In the genomic region with DNA sequence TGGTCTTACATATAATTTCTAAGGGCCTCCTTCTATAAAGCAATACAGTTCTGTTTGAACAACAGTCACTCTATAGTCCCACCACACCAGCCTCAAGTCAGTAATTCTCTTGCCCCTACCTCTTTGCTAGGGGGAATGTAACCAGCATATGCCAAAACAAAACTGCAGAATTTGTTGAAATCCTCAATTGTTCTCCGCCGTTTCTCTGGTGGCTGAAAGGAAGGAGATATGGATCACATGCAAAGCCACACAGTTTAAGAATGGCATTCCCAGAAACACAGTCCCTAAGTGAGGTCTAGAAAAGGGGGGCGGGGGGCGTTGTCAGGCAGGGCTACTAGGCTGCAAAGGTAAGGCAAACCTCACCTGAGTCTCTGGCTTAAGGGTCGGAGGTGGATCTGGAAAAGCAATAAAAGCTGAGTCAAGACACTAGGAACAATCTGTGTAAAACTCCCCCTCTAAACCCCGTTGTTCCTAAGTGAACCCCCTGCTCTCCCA, we compare ENCODE assay signal across 8 cellular contexts. TPM values are rescaled to one million over a fixed set of nuclear protein-coding genes. Genes with fewer than 3 reads are reported as not detected.
DNase-seq lines count a peak whose midpoint lies in the region; TF ChIP-seq lines count a peak whose summit lies in the region.

No MANE protein-coding gene starts in this region.

- H3K9me3 ChIP-seq in CD8-positive, alpha-beta memory T cell (ENCODE audit: low read length): no peaks in the 10 kb centered on the region
- H3K9me3 ChIP-seq in Peyer's patch (no peaks in the 10 kb centered on the region), ovary (no peaks in the 10 kb centered on the region)

- H3K4me3 Mint-ChIP-seq in CD8-positive, alpha-beta memory T cell: peak overlapping the region; percentile 93 to 99 (median 96)

- intact Hi-C loops in ovary (cut with DNase I): no loop called here

- H3K4me3 ChIP-seq in CD8-positive, alpha-beta memory T cell (ENCODE audit: low read length): peak overlapping the region; percentile 34
- H3K4me3 ChIP-seq in Peyer's patch (peak overlapping the region; percentile 94 to 98 (median 95)), ovary (peak overlapping the region; percentile 99)

- WGBS in ovary, 3 donors: 26 to 27% (median 26%) methylated on average over 6 of the region's 6 CpGs

- CTCF ChIA-PET in CD8-positive, alpha-beta memory T cell (lab: Charles Lee): interaction anchor here (1.2 to 1.6 kb wide), 2 partner anchors 17 to 18 kb away, joined by 4 read pairs; a partner anchor contains a TSS

- no peak for DNase-seq in CD8-positive, alpha-beta memory T cell
- DNase-seq in Peyer's patch (no peak), epithelial cell of prostate (ENCODE audit: low read depth, low spot score) (no peak), ovary (peak in 1 of 5 donors; percentile 49), D341Med (ENCODE audit: low spot score) (no peak), amniotic stem cell (lab: John Stamatoyannopoulos, UW) (no peak), midbrain (lab: John Stamatoyannopoulos, UW) (no peak), GM03348 (ENCODE audit: low spot score) (no peak)

- peak overlapping the region; percentile 17 for H3K27ac ChIP-seq in CD8-positive, alpha-beta memory T cell (ENCODE audit: low read depth, low read length)
- H3K27ac ChIP-seq in Peyer's patch (peak overlapping the region; percentile 92 to 99 (median 96)), epithelial cell of prostate (peak overlapping the region; percentile 89), ovary (peak overlapping the region; percentile 82 to 85)

- no peak for TF ChIP-seq EP300 in ovary (IDR thresholded peaks at IDR 0.05)

- H3K27ac Mint-ChIP-seq in CD8-positive, alpha-beta memory T cell: peak overlapping the region; percentile 13 to 99 (median 82)

- peaks cover 52% of the 10 kb centered on the region for H3K4me1 ChIP-seq in CD8-positive, alpha-beta memory T cell (ENCODE audit: insufficient read depth, low read length)
- peaks cover 0 to 56% (median 23%) of the 10 kb centered on the region in 4 donors for H3K4me1 ChIP-seq in Peyer's patch
- H3K4me1 ChIP-seq in ovary (ENCODE audit: insufficient read depth): peaks cover 11% of the 10 kb centered on the region

- H3K27me3 ChIP-seq in CD8-positive, alpha-beta memory T cell (ENCODE audit: insufficient read depth, low read length, poor library complexity, severe bottlenecking): no peaks in the 10 kb centered on the region
- no peaks in the 10 kb centered on the region for H3K27me3 ChIP-seq in Peyer's patch
- H3K27me3 ChIP-seq in ovary: no peaks in the 10 kb centered on the region

- no peak for TF ChIP-seq POLR2A in Peyer's patch (IDR thresholded peaks at IDR 0.05)
- TF ChIP-seq POLR2A in ovary (IDR thresholded peaks at IDR 0.05): no peak

- H3K27me3 Mint-ChIP-seq in CD8-positive, alpha-beta memory T cell: peaks cover 0 to 5% of the 10 kb centered on the region in 2 donors

- H3K4me1 Mint-ChIP-seq in CD8-positive, alpha-beta memory T cell: peaks cover 55 to 75% (median 62%) of the 10 kb centered on the region in 3 donors

- POLR2A ChIA-PET in CD8-positive, alpha-beta memory T cell (lab: Charles Lee): interaction anchor here (0.5 to 4.3 kb wide), 5 partner anchors 14 to 202 kb away, joined by 3 to 31 read pairs (median 11); a partner anchor contains a TSS

- peaks cover 0 to 70% (median 20%) of the 10 kb centered on the region in 3 donors for H3K36me3 Mint-ChIP-seq in CD8-positive, alpha-beta memory T cell

- no peak for TF ChIP-seq CTCF in Peyer's patch (IDR thresholded peaks at IDR 0.05)
- TF ChIP-seq CTCF in ovary (IDR thresholded peaks at IDR 0.05): no peak

- H3K9me3 Mint-ChIP-seq in CD8-positive, alpha-beta memory T cell: no peaks in the 10 kb centered on the region

- peaks cover 20% of the 10 kb centered on the region for H3K36me3 ChIP-seq in CD8-positive, alpha-beta memory T cell (ENCODE audit: insufficient read depth, low read length)
- H3K36me3 ChIP-seq in Peyer's patch: peaks cover 0 to 34% (median 0%) of the 10 kb centered on the region in 3 donors
- H3K36me3 ChIP-seq in ovary: no peaks in the 10 kb centered on the region

RNA-seq across cellular contexts. Expression of a gene that starts 1.9 kb away (rescaled TPM):
- total RNA-seq in CD8-positive, alpha-beta memory T cell: 10 to 100 TPM; 48.0 to 51.9 TPM
- polyA plus RNA-seq in CD8-positive, alpha-beta memory T cell: 25.8 TPM
- 10 to 100 TPM; 22.2 to 38.8 (median 35.1) TPM for total RNA-seq in Peyer's patch
- total RNA-seq in ovary: 10 to 100 TPM; 19.4 to 57.7 (median 41.0) TPM
- polyA plus RNA-seq in ovary: 10 to 100 TPM; 23.3 to 42.5 TPM

RNA-seq across cellular contexts. Expression of a gene that starts 3.0 kb away (rescaled TPM):
- total RNA-seq in CD8-positive, alpha-beta memory T cell: 10 to 100 TPM; 61.8 to 65.5 TPM
- 24.0 TPM for polyA plus RNA-seq in CD8-positive, alpha-beta memory T cell
- total RNA-seq in Peyer's patch (10 to 100 TPM; 42.1 to 61.9 (median 50.1) TPM), ovary (10 to 100 TPM; 36.9 to 80.6 (median 61.3) TPM)
- polyA plus RNA-seq in ovary: 10 to 100 TPM in 1 of 2 donors, 1 to 10 TPM in 1; 8.2 to 49.0 TPM

RNA-seq across cellular contexts. Expression of a gene that starts 4.9 kb away (rescaled TPM):
- total RNA-seq in CD8-positive, alpha-beta memory T cell: 100 to 1,000 TPM; 156 to 165 TPM
- 914 TPM for polyA plus RNA-seq in CD8-positive, alpha-beta memory T cell
- total RNA-seq in Peyer's patch (100 to 1,000 TPM; 288 to 521 (median 367) TPM), ovary (1,000 to 10,000 TPM in 1 of 7 donors, 100 to 1,000 TPM in 6; 526 to 1,303 (median 619) TPM)
- polyA plus RNA-seq in ovary: 1,000 to 10,000 TPM in 1 of 2 donors, 100 to 1,000 TPM in 1; 763 to 1,518 TPM

RNA-seq across cellular contexts. Expression of a gene that starts 14.2 kb away (rescaled TPM):
- total RNA-seq in CD8-positive, alpha-beta memory T cell: 100 to 1,000 TPM; 224 to 240 TPM
- 57.1 TPM for polyA plus RNA-seq in CD8-positive, alpha-beta memory T cell
- total RNA-seq in Peyer's patch: 10 to 100 TPM; 55.3 to 86.9 (median 76.4) TPM
- total RNA-seq in ovary: 100 to 1,000 TPM in 5 of 7 donors, 10 to 100 TPM in 2; 42.3 to 136 (median 123) TPM
- polyA plus RNA-seq in ovary: 100 to 1,000 TPM in 1 of 2 donors, 10 to 100 TPM in 1; 82.5 to 256 TPM

RNA-seq across cellular contexts. Expression of a gene that starts 14.7 kb away (rescaled TPM):
- 100 to 1,000 TPM; 106 to 111 TPM for total RNA-seq in CD8-positive, alpha-beta memory T cell
- polyA plus RNA-seq in CD8-positive, alpha-beta memory T cell: 84.8 TPM
- total RNA-seq in Peyer's patch (10 to 100 TPM; 15.1 to 75.1 (median 29.0) TPM), ovary (10 to 100 TPM; 18.7 to 55.7 (median 40.6) TPM)
- polyA plus RNA-seq in ovary: 10 to 100 TPM; 35.1 to 56.0 TPM

Comparison
In these comparisons a context has a peak if more than half of its experiments do, and no peak if none do; other contexts are left out.
1. H3K27ac ChIP-seq: peak in every context shown above with its lines; median percentile 96 in Peyer's patch; 89 in epithelial cell of prostate; 84 in ovary; 17 in CD8-positive, alpha-beta memory T cell.
2. H3K4me3 ChIP-seq: peak in every context shown above with its lines; median percentile 99 in ovary; 95 in Peyer's patch; 34 in CD8-positive, alpha-beta memory T cell.